8 cellular contexts compared by ENCODE assay signal in the genomic region with DNA sequence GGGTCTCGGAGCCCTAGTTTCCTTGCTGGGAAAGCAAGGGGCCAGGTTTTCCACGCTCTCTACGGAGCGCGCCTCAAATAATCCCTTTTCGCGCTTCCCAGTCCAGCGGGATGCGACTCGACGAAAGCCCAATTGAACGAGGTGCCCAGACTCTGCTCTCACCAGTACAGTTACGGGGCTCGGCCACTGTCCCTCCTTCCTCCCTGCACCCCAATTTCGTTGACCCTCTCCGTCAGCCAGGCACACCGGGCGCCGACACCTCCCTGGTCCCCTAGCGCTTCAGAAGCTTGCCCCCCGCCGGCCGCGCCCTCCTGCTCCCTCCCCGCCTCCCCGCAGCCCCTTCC. TPM values are rescaled to one million over a fixed set of nuclear protein-coding genes. Genes with fewer than 3 reads are reported as not detected.
DNase-seq lines count a peak whose midpoint lies in the region; ATAC-seq, FAIRE-seq and TF ChIP-seq lines count a peak whose summit lies in the region.

No MANE protein-coding gene starts in this region.

- no peaks in the 10 kb centered on the region for H3K9me3 Mint-ChIP-seq in activated naive CD4-positive, alpha-beta T cell treated with anti-CD3 and anti-CD28 coated beads, Interleukin-2, amount 10 ng/mL, durations not matched to agents 7 days and 5 days
- no peaks in the 10 kb centered on the region for H3K9me3 Mint-ChIP-seq in activated T-helper 17 cell treated with anti-CD3 and anti-CD28 coated beads, Interleukin-2, amount 50 U/mL, for 72 hours
- H3K9me3 Mint-ChIP-seq in stimulated activated memory B cell treated with anti-CD40 and anti-IgM and Interleukin-4, amounts not matched to agents 10 μg/mL and 1 μg/mL and 100 μg/mL, for 72 hours: no peaks in the 10 kb centered on the region

- H3K4me3 ChIP-seq in iPS DF 6.9 (ENCODE audit: low read length): peak overlapping the region; percentile 79

- no peak for FAIRE-seq in H54 (lab: Jason Lieb, UNC)

- peaks cover 73% of the 10 kb centered on the region for H3K27me3 Mint-ChIP-seq in activated naive CD4-positive, alpha-beta T cell treated with anti-CD3 and anti-CD28 coated beads, Interleukin-2, amount 10 ng/mL, durations not matched to agents 7 days and 5 days
- no peaks in the 10 kb centered on the region for H3K27me3 Mint-ChIP-seq in activated T-helper 17 cell treated with anti-CD3 and anti-CD28 coated beads, Interleukin-2, amount 50 U/mL, for 72 hours
- H3K27me3 Mint-ChIP-seq in stimulated activated memory B cell treated with anti-CD40 and anti-IgM and Interleukin-4, amounts not matched to agents 10 μg/mL and 1 μg/mL and 100 μg/mL, for 72 hours: peaks cover 11% of the 10 kb centered on the region

- no peak for DNase-seq in activated naive CD4-positive, alpha-beta T cell treated with anti-CD3 and anti-CD28 coated beads, Interleukin-2, amount 10 ng/mL, durations not matched to agents 7 days and 5 days
- DNase-seq in activated naive CD4-positive, alpha-beta T cell (lab: John Stamatoyannopoulos, UW): no peak
- no peak for DNase-seq in iPS DF 6.9 (ENCODE audit: low read depth, low spot score)
- DNase-seq in H54 (ENCODE audit: insufficient read length, low spot score): no peak
- no peak for DNase-seq in cortex of kidney (lab: John Stamatoyannopoulos, UW)
- DNase-seq in NAMALWA (ENCODE audit: low spot score): no peak

- peaks cover 8% of the 10 kb centered on the region for H3K4me1 ChIP-seq in iPS DF 6.9 (ENCODE audit: control insufficient read depth, insufficient read depth, low read length)

- no peaks in the 10 kb centered on the region for H3K36me3 Mint-ChIP-seq in activated naive CD4-positive, alpha-beta T cell treated with anti-CD3 and anti-CD28 coated beads, Interleukin-2, amount 10 ng/mL, durations not matched to agents 7 days and 5 days
- H3K36me3 Mint-ChIP-seq in activated T-helper 17 cell treated with anti-CD3 and anti-CD28 coated beads, Interleukin-2, amount 50 U/mL, for 72 hours (ENCODE audit: low read depth): no peaks in the 10 kb centered on the region
- no peaks in the 10 kb centered on the region for H3K36me3 Mint-ChIP-seq in stimulated activated memory B cell treated with anti-CD40 and anti-IgM and Interleukin-4, amounts not matched to agents 10 μg/mL and 1 μg/mL and 100 μg/mL, for 72 hours

- no peaks in the 10 kb centered on the region for H3K36me3 ChIP-seq in iPS DF 6.9 (ENCODE audit: control insufficient read depth, insufficient read depth, low read length)

- H3K27ac Mint-ChIP-seq in activated naive CD4-positive, alpha-beta T cell treated with anti-CD3 and anti-CD28 coated beads, Interleukin-2, amount 10 ng/mL, durations not matched to agents 7 days and 5 days: no peak overlapping the region
- peak overlapping the region; percentile 72 for H3K27ac Mint-ChIP-seq in activated T-helper 17 cell treated with anti-CD3 and anti-CD28 coated beads, Interleukin-2, amount 50 U/mL, for 72 hours
- peak overlapping the region; percentile 3 for H3K27ac Mint-ChIP-seq in stimulated activated memory B cell treated with anti-CD40 and anti-IgM and Interleukin-4, amounts not matched to agents 10 μg/mL and 1 μg/mL and 100 μg/mL, for 72 hours

- WGBS in iPS DF 6.9 (ENCODE audit: insufficient coverage, insufficient read length): no CpG with 5 or more reads among the region's 26 CpGs

- peak overlapping the region; percentile 90 for H3K4me3 Mint-ChIP-seq in activated naive CD4-positive, alpha-beta T cell treated with anti-CD3 and anti-CD28 coated beads, Interleukin-2, amount 10 ng/mL, durations not matched to agents 7 days and 5 days
- peak overlapping the region; percentile 90 for H3K4me3 Mint-ChIP-seq in activated T-helper 17 cell treated with anti-CD3 and anti-CD28 coated beads, Interleukin-2, amount 50 U/mL, for 72 hours
- peak overlapping the region; percentile 86 for H3K4me3 Mint-ChIP-seq in stimulated activated memory B cell treated with anti-CD40 and anti-IgM and Interleukin-4, amounts not matched to agents 10 μg/mL and 1 μg/mL and 100 μg/mL, for 72 hours

- H3K9me3 ChIP-seq in iPS DF 6.9 (ENCODE audit: control insufficient read depth, insufficient read depth, low read length): no peaks in the 10 kb centered on the region

- no peak for TF ChIP-seq POLR2A in H54 (IDR thresholded peaks at IDR 0.05; ENCODE audit: low read depth, low read length)

- H3K4me1 Mint-ChIP-seq in activated naive CD4-positive, alpha-beta T cell treated with anti-CD3 and anti-CD28 coated beads, Interleukin-2, amount 10 ng/mL, durations not matched to agents 7 days and 5 days: peaks cover 22% of the 10 kb centered on the region
- peaks cover 11% of the 10 kb centered on the region for H3K4me1 Mint-ChIP-seq in activated T-helper 17 cell treated with anti-CD3 and anti-CD28 coated beads, Interleukin-2, amount 50 U/mL, for 72 hours
- H3K4me1 Mint-ChIP-seq in stimulated activated memory B cell treated with anti-CD40 and anti-IgM and Interleukin-4, amounts not matched to agents 10 μg/mL and 1 μg/mL and 100 μg/mL, for 72 hours: peaks cover 18% of the 10 kb centered on the region

- CTCF ChIA-PET in activated naive CD4-positive, alpha-beta T cell treated with anti-CD3 and anti-CD28 coated beads, Interleukin-2, amount 10 ng/mL, durations not matched to agents 7 days and 5 days (lab: Charles Lee): interaction anchor here (1.0 to 1.3 kb wide), 2 partner anchors 46 to 121 kb away, joined by 3 read pairs; no protein-coding TSS in a partner anchor

- ATAC-seq in activated T-helper 17 cell treated with anti-CD3 and anti-CD28 coated beads, Interleukin-2, amount 50 U/mL, for 72 hours (replicated peaks): peak; percentile 8
- peak; percentile 14 for ATAC-seq in stimulated activated memory B cell treated with anti-CD40 and anti-IgM and Interleukin-4, amounts not matched to agents 10 μg/mL and 1 μg/mL and 100 μg/mL, for 72 hours

- H3K27me3 ChIP-seq in iPS DF 6.9 (ENCODE audit: control insufficient read depth, insufficient read depth, low read length): no peaks in the 10 kb centered on the region; the same call in 1 of the 2 replicates

- no peak overlapping the region for H3K27ac ChIP-seq in iPS DF 6.9 (ENCODE audit: low read length)

RNA-seq across cellular contexts. Expression of a gene that starts 0.4 kb away (rescaled TPM):
- 1 to 10 TPM; 5.4 to 6.3 TPM for total RNA-seq in activated T-helper 17 cell treated with anti-CD3 and anti-CD28 coated beads, Interleukin-2, amount 50 U/mL, for 72 hours

RNA-seq across cellular contexts. Expression of a gene that starts 10.4 kb away (rescaled TPM):
- total RNA-seq in activated T-helper 17 cell treated with anti-CD3 and anti-CD28 coated beads, Interleukin-2, amount 50 U/mL, for 72 hours: 10 to 100 TPM; 12.0 to 22.9 TPM

RNA-seq across cellular contexts. Expression of a gene that starts 19.7 kb away (rescaled TPM):
- 10 to 100 TPM in 1 of 2 donors, 1 to 10 TPM in 1; 7.9 to 15.7 TPM for total RNA-seq in activated T-helper 17 cell treated with anti-CD3 and anti-CD28 coated beads, Interleukin-2, amount 50 U/mL, for 72 hours

RNA-seq across cellular contexts. Expression of a gene that starts 19.9 kb away (rescaled TPM):
- 10 to 100 TPM; 55.3 to 69.4 TPM for total RNA-seq in activated T-helper 17 cell treated with anti-CD3 and anti-CD28 coated beads, Interleukin-2, amount 50 U/mL, for 72 hours

RNA-seq across cellular contexts. Expression of a gene that starts 29.7 kb away (rescaled TPM):
- 1 to 10 TPM in 1 of 2 donors, under 1 TPM in 1; 0.82 to 1.5 TPM for total RNA-seq in activated T-helper 17 cell treated with anti-CD3 and anti-CD28 coated beads, Interleukin-2, amount 50 U/mL, for 72 hours
